In genomic region chr1:154870117-154870571, GRCh38 we compare ENCODE assay signal across 8 cellular contexts. TPM values are rescaled to one million over a fixed set of nuclear protein-coding genes. Genes with fewer than 3 reads are reported as not detected.
DNase-seq lines count a peak whose midpoint lies in the region; ATAC-seq and TF ChIP-seq lines count a peak whose summit lies in the region.

TSS of gene KCNN3 (minus strand) at chr1:154870281. CDS start at chr1:154869964, 317 bp downstream.

- intact Hi-C loops in right lobe of liver (cut with DNase I), result loop anchor here in 1 of 2 donors (10.0 kb wide), 1 partner anchor 115 kb away; no protein-coding TSS in a partner anchor

- H3K9me3 ChIP-seq in duodenal mucosa (ENCODE audit: control insufficient read depth in 1 of 2, low read length in 2 of 2), result no peaks in the 10 kb centered on the region
- H3K9me3 ChIP-seq in right lobe of liver, result no peaks in the 10 kb centered on the region

- DNase-seq in AG20443 (ENCODE audit: low spot score) (peak; percentile 96), GM19238 (ENCODE audit: insufficient read length, low spot score) (peak; percentile 92), NCI-H510A (lab: John Stamatoyannopoulos, UW) (peak; percentile 74), right lobe of liver (peak; percentile 86 to 92 (median 90))
- peak; percentile 73 for DNase-seq in activated CD4-positive, alpha-beta T cell treated with anti-CD3 and anti-CD28 coated beads, Interleukin-2, amount 50 U/mL, for 1 hour
- DNase-seq in stimulated activated CD4-positive, alpha-beta T cell treated with anti-CD3 and anti-CD28 coated beads, Interleukin-4, amount 100 ng/mL, for 4 hours, result peak; percentile 72 to 73

- H3K4me1 ChIP-seq in duodenal mucosa (ENCODE audit: control insufficient read depth in 1 of 2, insufficient read depth in 2 of 2, low read length in 2 of 2) (peaks cover 12 to 19% of the 10 kb centered on the region in 2 donors), right lobe of liver (peaks cover 0 to 4% (median 0%) of the 10 kb centered on the region in 4 donors)

- no peak for TF ChIP-seq POLR2A in right lobe of liver (IDR thresholded peaks at IDR 0.05)

- peak within 1 kb of the TSS; percentile 27 to 28 for H3K9ac ChIP-seq in duodenal mucosa (ENCODE audit: low read depth in 1 of 2, low read length in 2 of 2)

- no peaks in the 10 kb centered on the region for H3K36me3 ChIP-seq in duodenal mucosa (ENCODE audit: control insufficient read depth in 1 of 2, insufficient read depth in 2 of 2, low read length in 2 of 2)
- no peaks in the 10 kb centered on the region for H3K36me3 ChIP-seq in right lobe of liver

- H3K27ac ChIP-seq in duodenal mucosa (ENCODE audit: low read depth, low read length) (no peak within 1 kb of the TSS), right lobe of liver (no peak within 1 kb of the TSS)

- no peak for TF ChIP-seq CTCF in right lobe of liver (IDR thresholded peaks at IDR 0.05)

- H3K27me3 ChIP-seq in duodenal mucosa (ENCODE audit: control insufficient read depth in 1 of 2, insufficient read depth in 2 of 2, low read length in 2 of 2), result peaks cover 15 to 23% of the 10 kb centered on the region in 2 donors
- H3K27me3 ChIP-seq in right lobe of liver, result no peaks in the 10 kb centered on the region

- 4% methylated on average over 12 of the region's 17 CpGs for WGBS in right lobe of liver (ENCODE audit: insufficient coverage, low coverage, low lambda C conversion rate, missing lambda C conversion rate)

- peak; percentile 77 for ATAC-seq in HG03378 (IDR thresholded peaks at IDR 0.05; ENCODE audit: unreplicated experiment)
- peak; percentile 98 to 99 (median 99) for ATAC-seq in right lobe of liver

- peak within 1 kb of the TSS; percentile 55 to 61 for H3K4me3 ChIP-seq in duodenal mucosa (ENCODE audit: low read depth in 1 of 2, low read length in 2 of 2)
- peak within 1 kb of the TSS in 1 of 3 donors; percentile 16 for H3K4me3 ChIP-seq in right lobe of liver

RNA-seq across cellular contexts. Expression of gene KCNN3, which starts in this region (rescaled TPM):
- under 1 TPM; 0.15 to 0.64 (median 0.32) TPM for total RNA-seq in right lobe of liver

Comparison
In these comparisons a context has a peak if more than half of its experiments do, and no peak if none do; other contexts are left out.
1. Peak in DNase-seq and ATAC-seq in right lobe of liver; RNA of the gene not detected or under 1 TPM.